Comparison of ENCODE assay signal across 24 cellular contexts in the genomic region with DNA sequence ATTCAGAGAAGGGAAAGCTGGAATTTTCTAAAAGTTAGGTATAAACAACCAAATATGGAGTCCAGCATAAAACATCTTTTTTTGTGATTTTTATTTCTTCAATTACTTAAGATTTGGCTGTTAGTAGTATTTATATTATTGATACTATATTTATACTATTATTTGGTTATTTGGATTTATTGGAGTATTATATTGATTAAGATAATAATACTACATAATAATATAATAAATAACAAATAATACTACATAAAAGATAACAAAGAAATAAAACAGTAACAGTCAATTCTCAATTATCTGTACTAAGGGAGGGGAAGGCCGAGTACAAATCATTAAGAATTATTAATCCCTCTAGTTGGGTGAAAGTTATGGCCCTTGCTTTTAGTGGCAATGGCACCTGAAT.
"Had no signal": no experiment of that assay in that cellular context is flagged by ENCODE, and none has a peak within 500 bp of the region (broad histone marks: within the 10 kb centered on the region; RNA-seq: fewer than 3 reads in every experiment).

No MANE protein-coding gene starts in this region.

- H3K36me3 ChIP-seq: ovary, tibial artery had no signal

- H3K9me3 ChIP-seq: ovary, testis, tibial artery had no signal

- H3K27me3 ChIP-seq: dorsolateral prefrontal cortex, ovary, testis, tibial artery had no signal

- H3K4me3 ChIP-seq: dorsolateral prefrontal cortex, lung, ovary, smooth muscle cell, testis, tibial artery had no signal

- FAIRE-seq: keratinocyte had no signal

- DNase-seq: cerebellar nuclear complex; dorsolateral prefrontal cortex; effector CD4-positive, alpha-beta T cell; foreskin fibroblast; glutamatergic neuron; hypothalamus; natural killer cell; occipital lobe; ovary; stimulated activated CD4-positive, alpha-beta T cell treated with anti-CD3 and anti-CD28 coated beads, Interleukin-12 subunit alpha, Interleukin-12 subunit beta, amount 100 ng/mL, for 4 hours; stimulated activated CD4-positive, alpha-beta T cell treated with anti-CD3 and anti-CD28 coated beads, Interleukin-1b, Interleukin-23, amount 100 ng/mL, for 48 hours; stimulated activated CD4-positive, alpha-beta T cell treated with anti-CD3 and anti-CD28 coated beads, Interleukin-4, amount 100 ng/mL, for 1 hour; stimulated activated CD8-positive, alpha-beta memory T cell treated with anti-CD3 and anti-CD28 coated beads, Interleukin-4, amount 100 ng/mL, for 48 hours; stimulated activated naive CD8-positive, alpha-beta T cell treated with anti-CD3 and anti-CD28 coated beads, Interleukin-15, Interleukin-2, amounts not matched to agents 100 U/mL and 50 U/mL, for 24 hours; substantia nigra; testis; tibial artery had no signal

- H3K4me2 ChIP-seq: smooth muscle cell had no signal

- ATAC-seq: esophagus mucosa; left lobe of liver; natural killer cell; sciatic nerve; stimulated activated naive CD8-positive, alpha-beta T cell treated with anti-CD3 and anti-CD28 coated beads, Interleukin-15, Interleukin-2, amounts not matched to agents 100 U/mL and 50 U/mL, for 24 hours had no signal

- H3K27ac ChIP-seq: dorsolateral prefrontal cortex, epithelial cell of prostate, ovary, testis, tibial artery had no signal
